Comparison of ENCODE assay signal across 1 cellular context in the genomic region with DNA sequence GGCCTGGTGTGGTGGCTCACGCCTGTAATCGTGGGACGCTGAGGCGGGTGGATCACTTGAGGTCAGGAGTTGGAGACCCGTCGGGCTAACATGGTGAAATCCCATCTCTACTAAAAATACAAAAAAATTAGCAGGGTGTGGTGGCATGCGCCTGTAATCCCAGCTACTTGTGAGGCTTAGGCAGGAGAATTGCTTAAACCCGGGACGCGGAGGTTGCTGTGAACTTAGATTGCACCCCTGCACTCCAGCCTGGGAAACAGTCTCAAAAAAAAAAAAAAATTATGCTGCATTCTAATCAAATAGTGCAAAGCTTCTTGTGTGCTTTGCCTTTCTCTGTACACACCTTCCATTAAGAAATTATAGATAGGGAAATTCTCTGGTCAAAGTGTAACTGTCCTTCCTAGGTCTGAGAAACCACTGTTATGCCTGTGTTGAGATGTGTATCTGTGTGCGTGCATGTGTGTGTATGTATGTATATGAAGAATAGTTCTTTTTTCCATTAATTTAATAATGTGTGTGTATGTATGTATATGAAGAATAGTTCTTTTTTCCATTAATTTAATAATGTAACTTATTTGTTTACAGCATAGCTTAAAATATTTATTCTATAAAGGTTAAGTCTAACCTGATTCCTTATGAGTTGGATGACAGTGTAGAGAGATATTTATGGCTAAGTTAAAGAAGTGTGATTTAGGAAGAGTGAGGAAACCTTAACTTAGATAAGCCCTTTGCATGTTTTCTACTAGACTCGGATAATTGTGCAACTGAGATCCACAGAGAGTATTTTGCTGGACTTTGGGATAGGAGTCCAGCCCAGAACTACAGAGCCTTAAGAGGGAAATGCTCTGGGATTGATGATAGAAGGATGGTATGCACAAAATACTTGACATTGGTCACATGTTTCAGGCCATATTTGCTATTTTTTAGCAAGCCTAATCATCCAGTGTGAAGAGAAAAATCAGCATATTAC.
A peak's percentile ranks its signal among the peaks of the same experiment; 100 is the strongest.
TF ChIP-seq lines count a peak whose summit lies in the region.

No MANE protein-coding gene starts in this region.

TF ChIP-seq in HepG2, 621 proteins besides CTCF, POLR2A, EP300 and RAD21:
- TF ChIP-seq HNF4G (IDR thresholded peaks at IDR 0.05; ENCODE audit: borderline replicate concordance, low read depth, low read length) (peak; percentile 45; the same call in 1 of the 2 replicates), HNF4G (CRISPR knock-in tag; IDR thresholded peaks at IDR 0.05; ENCODE audit: borderline replicate concordance, low read depth) (no peak), NCOR1 (IDR thresholded peaks at IDR 0.05; ENCODE audit: borderline replicate concordance, low read length) (0 out of 2 replicates have a peak, but pooled peaks have one; percentile 11), CEBPG (CRISPR knock-in tag; IDR thresholded peaks at IDR 0.05) (peak; percentile 67; the same call in 1 of the 2 replicates), CEBPB (IDR thresholded peaks at IDR 0.05; ENCODE audit: borderline replicate concordance, low read depth, low read length) (peak; percentile 71; the same call in 1 of the 2 replicates), HNF4A (CRISPR knock-in tag; IDR thresholded peaks at IDR 0.05) (peak; percentile 69), ZFP1 (CRISPR knock-in tag; IDR thresholded peaks at IDR 0.05) (no peak), ELF4 (CRISPR knock-in tag; IDR thresholded peaks at IDR 0.05; ENCODE audit: borderline replicate concordance) (no peak), ZNF816 (CRISPR knock-in tag; IDR thresholded peaks at IDR 0.05; ENCODE audit: borderline replicate concordance) (0 out of 2 replicates have a peak, but pooled peaks have one; percentile 34)
- TF ChIP-seq, protein P1, sequence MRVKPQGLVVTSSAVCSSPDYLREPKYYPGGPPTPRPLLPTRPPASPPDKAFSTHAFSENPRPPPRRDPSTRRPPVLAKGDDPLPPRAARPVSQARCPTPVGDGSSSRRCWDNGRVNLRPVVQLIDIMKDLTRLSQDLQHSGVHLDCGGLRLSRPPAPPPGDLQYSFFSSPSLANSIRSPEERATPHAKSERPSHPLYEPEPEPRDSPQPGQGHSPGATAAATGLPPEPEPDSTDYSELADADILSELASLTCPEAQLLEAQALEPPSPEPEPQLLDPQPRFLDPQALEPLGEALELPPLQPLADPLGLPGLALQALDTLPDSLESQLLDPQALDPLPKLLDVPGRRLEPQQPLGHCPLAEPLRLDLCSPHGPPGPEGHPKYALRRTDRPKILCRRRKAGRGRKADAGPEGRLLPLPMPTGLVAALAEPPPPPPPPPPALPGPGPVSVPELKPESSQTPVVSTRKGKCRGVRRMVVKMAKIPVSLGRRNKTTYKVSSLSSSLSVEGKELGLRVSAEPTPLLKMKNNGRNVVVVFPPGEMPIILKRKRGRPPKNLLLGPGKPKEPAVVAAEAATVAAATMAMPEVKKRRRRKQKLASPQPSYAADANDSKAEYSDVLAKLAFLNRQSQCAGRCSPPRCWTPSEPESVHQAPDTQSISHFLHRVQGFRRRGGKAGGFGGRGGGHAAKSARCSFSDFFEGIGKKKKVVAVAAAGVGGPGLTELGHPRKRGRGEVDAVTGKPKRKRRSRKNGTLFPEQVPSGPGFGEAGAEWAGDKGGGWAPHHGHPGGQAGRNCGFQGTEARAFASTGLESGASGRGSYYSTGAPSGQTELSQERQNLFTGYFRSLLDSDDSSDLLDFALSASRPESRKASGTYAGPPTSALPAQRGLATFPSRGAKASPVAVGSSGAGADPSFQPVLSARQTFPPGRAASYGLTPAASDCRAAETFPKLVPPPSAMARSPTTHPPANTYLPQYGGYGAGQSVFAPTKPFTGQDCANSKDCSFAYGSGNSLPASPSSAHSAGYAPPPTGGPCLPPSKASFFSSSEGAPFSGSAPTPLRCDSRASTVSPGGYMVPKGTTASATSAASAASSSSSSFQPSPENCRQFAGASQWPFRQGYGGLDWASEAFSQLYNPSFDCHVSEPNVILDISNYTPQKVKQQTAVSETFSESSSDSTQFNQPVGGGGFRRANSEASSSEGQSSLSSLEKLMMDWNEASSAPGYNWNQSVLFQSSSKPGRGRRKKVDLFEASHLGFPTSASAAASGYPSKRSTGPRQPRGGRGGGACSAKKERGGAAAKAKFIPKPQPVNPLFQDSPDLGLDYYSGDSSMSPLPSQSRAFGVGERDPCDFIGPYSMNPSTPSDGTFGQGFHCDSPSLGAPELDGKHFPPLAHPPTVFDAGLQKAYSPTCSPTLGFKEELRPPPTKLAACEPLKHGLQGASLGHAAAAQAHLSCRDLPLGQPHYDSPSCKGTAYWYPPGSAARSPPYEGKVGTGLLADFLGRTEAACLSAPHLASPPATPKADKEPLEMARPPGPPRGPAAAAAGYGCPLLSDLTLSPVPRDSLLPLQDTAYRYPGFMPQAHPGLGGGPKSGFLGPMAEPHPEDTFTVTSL (CRISPR knock-in tag; IDR thresholded peaks at IDR 0.05; ENCODE audit: borderline replicate concordance): peak; percentile 25; the same call in 1 of the 2 replicates
- TF ChIP-seq, protein P2, sequence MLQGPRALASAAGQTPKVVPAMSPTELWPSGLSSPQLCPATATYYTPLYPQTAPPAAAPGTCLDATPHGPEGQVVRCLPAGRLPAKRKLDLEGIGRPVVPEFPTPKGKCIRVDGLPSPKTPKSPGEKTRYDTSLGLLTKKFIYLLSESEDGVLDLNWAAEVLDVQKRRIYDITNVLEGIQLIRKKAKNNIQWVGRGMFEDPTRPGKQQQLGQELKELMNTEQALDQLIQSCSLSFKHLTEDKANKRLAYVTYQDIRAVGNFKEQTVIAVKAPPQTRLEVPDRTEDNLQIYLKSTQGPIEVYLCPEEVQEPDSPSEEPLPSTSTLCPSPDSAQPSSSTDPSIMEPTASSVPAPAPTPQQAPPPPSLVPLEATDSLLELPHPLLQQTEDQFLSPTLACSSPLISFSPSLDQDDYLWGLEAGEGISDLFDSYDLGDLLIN (CRISPR knock-in tag; IDR thresholded peaks at IDR 0.05; ENCODE audit: borderline replicate concordance): no peak
